Comparison of ENCODE assay signal across 9 cellular contexts in genomic region chr1:1907098-1907736, GRCh38. TPM values are rescaled to one million over a fixed set of nuclear protein-coding genes. Genes with fewer than 3 reads are reported as not detected.
DNase-seq lines count a peak whose midpoint lies in the region; ATAC-seq, FAIRE-seq and TF ChIP-seq lines count a peak whose summit lies in the region.
"Had no signal": no experiment of that assay in that cellular context is flagged by ENCODE, and none has a peak within 500 bp of the region (broad histone marks: within the 10 kb centered on the region; RNA-seq: fewer than 3 reads in every experiment).

No MANE protein-coding gene starts in this region.

- FAIRE-seq in kidney (lab: Jason Lieb, UNC): no peak

- H3K79me2 ChIP-seq in osteoblast (ENCODE audit: insufficient read depth, low read length): peaks cover 7% of the 10 kb centered on the region

- intact Hi-C loops in kidney (cut with DNase I) (no loop called here), left lung (cut with DNase I) (loop anchor here in 1 of 2 donors (10.0 kb wide), 1 partner anchor 142 kb away; no protein-coding TSS in a partner anchor)

- peak overlapping the region; percentile 22 to 96 (median 91); a peak in 20 of 22 replicates for H3K9ac ChIP-seq in BLaER1 treated with 17β-estradiol and CSF1 and Interleukin-3, amounts not matched to agents 10 nM and 100 nM
- H3K9ac ChIP-seq in kidney (ENCODE audit: low read length in 2 of 2): no peak overlapping the region

- no peak for ATAC-seq in left lung

- no peak for TF ChIP-seq CTCF in kidney (IDR thresholded peaks at IDR 0.05; ENCODE audit: borderline replicate concordance, extremely low read depth, insufficient read depth)
- TF ChIP-seq CTCF in osteoblast (IDR thresholded peaks at IDR 0.05; ENCODE audit: extremely low read depth, low read depth, low read length): no peak
- TF ChIP-seq CTCF in left lung (IDR thresholded peaks at IDR 0.05): no peak

- H4K20me1 ChIP-seq in BLaER1 treated with 17β-estradiol and CSF1 and Interleukin-3, amounts not matched to agents 10 nM and 100 nM: peaks cover 0 to 10% (median 0%) of the 10 kb centered on the region in 11 experiments; a peak in 3 of 22 replicates
- peaks cover 3% of the 10 kb centered on the region for H4K20me1 ChIP-seq in osteoblast (ENCODE audit: insufficient read depth, low read length)

- H3K4me2 ChIP-seq in BLaER1 treated with 17β-estradiol and CSF1 and Interleukin-3, amounts not matched to agents 10 nM and 100 nM: peak overlapping the region; percentile 90 to 100 (median 99)
- no peak overlapping the region for H3K4me2 ChIP-seq in osteoblast (ENCODE audit: insufficient read depth, low read length)

- peaks cover 0 to 9% (median 7%) of the 10 kb centered on the region in 11 experiments; a peak in 17 of 22 replicates for H3K9me3 ChIP-seq in BLaER1 treated with 17β-estradiol and CSF1 and Interleukin-3, amounts not matched to agents 10 nM and 100 nM (replicated peaks in 1 of 11)
- H3K9me3 ChIP-seq in kidney (ENCODE audit: control insufficient read depth in 1 of 2, low read length in 2 of 2) (no peaks in the 10 kb centered on the region), osteoblast (ENCODE audit: low read depth, low read length) (no peaks in the 10 kb centered on the region), left lung (no peaks in the 10 kb centered on the region)

- TF ChIP-seq POLR2A in GM19193 (IDR thresholded peaks at IDR 0.05; ENCODE audit: extremely low read depth, insufficient read depth, insufficient read length): peak; percentile 30

- H2AFZ ChIP-seq in osteoblast (ENCODE audit: low read length): no peak overlapping the region

- H3K4me1 ChIP-seq in BLaER1 treated with 17β-estradiol and CSF1 and Interleukin-3, amounts not matched to agents 10 nM and 100 nM: peaks cover 32 to 60% (median 49%) of the 10 kb centered on the region in 10 experiments
- H3K4me1 ChIP-seq in kidney (ENCODE audit: control insufficient read depth in 1 of 2, insufficient read depth in 1 of 2, low read depth in 1 of 2, low read length in 2 of 2) (peaks cover 0 to 13% of the 10 kb centered on the region in 2 donors), osteoblast (ENCODE audit: insufficient read depth, low read length) (peaks cover 12% of the 10 kb centered on the region), left lung (peaks cover 5 to 25% of the 10 kb centered on the region in 2 donors)

- H3K27ac ChIP-seq in BLaER1 treated with 17β-estradiol and CSF1 and Interleukin-3, amounts not matched to agents 10 nM and 100 nM: peak overlapping the region in 10 of 11 experiments; percentile 5 to 94 (median 89); a peak in 19 of 22 replicates
- no peak overlapping the region for H3K27ac ChIP-seq in kidney (ENCODE audit: low read depth in 2 of 2, low read length in 2 of 2)
- H3K27ac ChIP-seq in osteoblast (ENCODE audit: low read depth, low read length): no peak overlapping the region
- no peak overlapping the region for H3K27ac ChIP-seq in left lung
- H3K27ac ChIP-seq: cardiac muscle cell had no signal

- H3K36me3 ChIP-seq in BLaER1 treated with 17β-estradiol and CSF1 and Interleukin-3, amounts not matched to agents 10 nM and 100 nM: no peaks in the 10 kb centered on the region
- no peaks in the 10 kb centered on the region for H3K36me3 ChIP-seq in kidney (ENCODE audit: control insufficient read depth in 1 of 2, insufficient read depth in 2 of 2, low read length in 2 of 2)
- no peaks in the 10 kb centered on the region for H3K36me3 ChIP-seq in osteoblast (ENCODE audit: insufficient read depth, low read length)
- H3K36me3 ChIP-seq in left lung: no peaks in the 10 kb centered on the region
- H3K36me3 ChIP-seq: cardiac muscle cell had no signal

- H3K27me3 ChIP-seq in BLaER1 treated with 17β-estradiol and CSF1 and Interleukin-3, amounts not matched to agents 10 nM and 100 nM: no peaks in the 10 kb centered on the region
- H3K27me3 ChIP-seq in osteoblast (ENCODE audit: insufficient read depth, low read length) (no peaks in the 10 kb centered on the region), left lung (no peaks in the 10 kb centered on the region)
- H3K27me3 ChIP-seq: cardiac muscle cell had no signal

- DNase-seq in RPMI8226: peak; percentile 97
- DNase-seq in kidney: peak; percentile 81
- no peak for DNase-seq in NOMO-1 treated with dmso at 0.1 percent for 144 hours (lab: John Stamatoyannopoulos, UW; ENCODE audit: unreplicated experiment)
- no peak for DNase-seq in osteoblast (ENCODE audit: insufficient read length, low spot score, missing footprints)
- DNase-seq in left lung: no peak
- no peak for DNase-seq in NCI-H187 treated with DMSO at 0.1 percent for 48 hours (lab: John Stamatoyannopoulos, UW)

- H3K4me3 ChIP-seq in BLaER1 treated with 17β-estradiol and CSF1 and Interleukin-3, amounts not matched to agents 10 nM and 100 nM: peak overlapping the region in 2 of 10 experiments; percentile 67 to 72; a peak in 2 of 20 replicates
- H3K4me3 ChIP-seq in kidney (ENCODE audit: low read length in 2 of 2) (no peak overlapping the region), osteoblast (ENCODE audit: insufficient read depth, low read length) (no peak overlapping the region), left lung (no peak overlapping the region)
- H3K4me3 ChIP-seq: cardiac muscle cell had no signal

RNA-seq across cellular contexts. Expression of gene CALML6, which starts 7.8 kb away (rescaled TPM):
- total RNA-seq in kidney: 0.13 TPM
- polyA plus RNA-seq in kidney (ENCODE audit: insufficient read depth, low read depth, low replicate concordance): 1.2 TPM
- 0.29 and 0.36 TPM in 2 replicates for total RNA-seq in osteoblast
- total RNA-seq in left lung: 1 to 10 TPM in 1 of 2 donors, under 1 TPM in 1; 0.67 to 1.0 TPM

RNA-seq across cellular contexts. Expression of gene TMEM52, which starts 11.9 kb away (rescaled TPM):
- 0.50 TPM for total RNA-seq in kidney
- polyA plus RNA-seq in kidney (ENCODE audit: insufficient read depth, low read depth, low replicate concordance): 5.1 TPM
- total RNA-seq in osteoblast: not detected in 2 replicates
- total RNA-seq in left lung: 1 to 10 TPM; 1.2 to 1.6 TPM

RNA-seq across cellular contexts. Expression of gene GNB1, which starts 16.3 kb away (rescaled TPM):
- total RNA-seq in kidney (347 TPM), osteoblast (84.6 and 88.7 TPM in 2 replicates), left lung (100 to 1,000 TPM; 347 to 360 TPM)
- polyA plus RNA-seq in kidney (ENCODE audit: insufficient read depth, low read depth, low replicate concordance): 144 TPM

Comparison
In these comparisons a context has a peak if more than half of its experiments do, and no peak if none do; other contexts are left out.
1. H3K27ac ChIP-seq: peak in BLaER1 treated with 17β-estradiol and CSF1 and Interleukin-3, amounts not matched to agents 10 nM and 100 nM (10 of 11); none in kidney (0 of 2), osteoblast (single experiment) and left lung (0 of 2).
2. H3K9ac ChIP-seq: peak in BLaER1 treated with 17β-estradiol and CSF1 and Interleukin-3, amounts not matched to agents 10 nM and 100 nM (11 of 11); none in kidney (0 of 2).
3. DNase-seq: peak in RPMI8226 (single experiment) and kidney (single experiment); none in NOMO-1 treated with dmso at 0.1 percent for 144 hours (single experiment), osteoblast (single experiment), left lung (0 of 2) and NCI-H187 treated with DMSO at 0.1 percent for 48 hours (single experiment).